ENCODE assay signal across 18 cellular contexts in genomic region chr2:105698820-105699219, GRCh38. TPM values are rescaled to one million over a fixed set of nuclear protein-coding genes. Genes with fewer than 3 reads are reported as not detected.
DNase-seq lines count a peak whose midpoint lies in the region; ATAC-seq and TF ChIP-seq lines count a peak whose summit lies in the region.
"Had no signal": no experiment of that assay in that cellular context is flagged by ENCODE, and none has a peak within 500 bp of the region (broad histone marks: within the 10 kb centered on the region; RNA-seq: fewer than 3 reads in every experiment).

No MANE protein-coding gene starts in this region.

- no peak overlapping the region for H4K8ac ChIP-seq in mesendoderm (ENCODE audit: low read depth, low read length)

- TF ChIP-seq CTCF in testis (IDR thresholded peaks at IDR 0.05), result no peak

- H2AK5ac ChIP-seq in mesendoderm (ENCODE audit: low read length), result no peak overlapping the region

- no peaks in the 10 kb centered on the region for H3K9me3 ChIP-seq in BLaER1
- H3K9me3 ChIP-seq in BLaER1 treated with 17β-estradiol and CSF1 and Interleukin-3, amounts not matched to agents 10 nM and 100 nM (replicated peaks in 1 of 11), result peaks cover 0 to 10% (median 4%) of the 10 kb centered on the region in 11 experiments; a peak in 5 of 22 replicates
- H3K9me3 ChIP-seq in testis, result no peaks in the 10 kb centered on the region

- H3K4me2 ChIP-seq in BLaER1 (peak overlapping the region; percentile 81), mesendoderm (ENCODE audit: low read length) (no peak overlapping the region)
- peak overlapping the region in 6 of 11 experiments; percentile 48 to 85 (median 69); a peak in 9 of 22 replicates for H3K4me2 ChIP-seq in BLaER1 treated with 17β-estradiol and CSF1 and Interleukin-3, amounts not matched to agents 10 nM and 100 nM

- no peak overlapping the region for H3K23ac ChIP-seq in mesendoderm (ENCODE audit: low read length)

- H3K4me1 Mint-ChIP-seq in activated T-helper 17 cell treated with anti-CD3 and anti-CD28 coated beads, Interleukin-2, amount 50 U/mL, for 72 hours, result no peaks in the 10 kb centered on the region
- H3K4me1 Mint-ChIP-seq: CD14-positive monocyte; CD8-positive, alpha-beta memory T cell had no signal

- H3K9ac ChIP-seq in BLaER1 (no peak overlapping the region), mesendoderm (ENCODE audit: low read length) (no peak overlapping the region)
- no peak overlapping the region for H3K9ac ChIP-seq in BLaER1 treated with 17β-estradiol and CSF1 and Interleukin-3, amounts not matched to agents 10 nM and 100 nM
- H3K9ac ChIP-seq: GM23248 had no signal

- no peak overlapping the region for H3K27ac ChIP-seq in BLaER1
- H3K27ac ChIP-seq in BLaER1 treated with 17β-estradiol and CSF1 and Interleukin-3, amounts not matched to agents 10 nM and 100 nM, result no peak overlapping the region
- no peak overlapping the region for H3K27ac ChIP-seq in mesendoderm (ENCODE audit: low read depth, low read length)
- H3K27ac ChIP-seq in testis, result peak overlapping the region in 1 of 2 donors; percentile 46
- H3K27ac ChIP-seq: GM23248 had no signal

- intact Hi-C loops in testis (cut with DNase I; ENCODE audit: low total_unique reads), result no loop called here

- no peak overlapping the region for H4K5ac ChIP-seq in mesendoderm (ENCODE audit: low read length)

- peaks cover 14% of the 10 kb centered on the region for H3K27me3 Mint-ChIP-seq in activated T-helper 17 cell treated with anti-CD3 and anti-CD28 coated beads, Interleukin-2, amount 50 U/mL, for 72 hours
- H3K27me3 Mint-ChIP-seq: CD4-positive, alpha-beta T cell had no signal

- no peak overlapping the region for H3K4ac ChIP-seq in mesendoderm (ENCODE audit: low read depth, low read length)

- no peak overlapping the region for H3K18ac ChIP-seq in mesendoderm (ENCODE audit: low read length)

- H3K4me3 Mint-ChIP-seq in activated T-helper 17 cell treated with anti-CD3 and anti-CD28 coated beads, Interleukin-2, amount 50 U/mL, for 72 hours, result no peak overlapping the region
- H3K4me3 Mint-ChIP-seq: CD14-positive monocyte; CD4-positive, alpha-beta T cell; CD8-positive, alpha-beta memory T cell; H9 had no signal

- no peaks in the 10 kb centered on the region for H4K20me1 ChIP-seq in BLaER1
- no peaks in the 10 kb centered on the region for H4K20me1 ChIP-seq in BLaER1 treated with 17β-estradiol and CSF1 and Interleukin-3, amounts not matched to agents 10 nM and 100 nM

- H3K4me1 ChIP-seq in BLaER1, result peaks cover 28% of the 10 kb centered on the region
- H3K4me1 ChIP-seq in BLaER1 treated with 17β-estradiol and CSF1 and Interleukin-3, amounts not matched to agents 10 nM and 100 nM, result peaks cover 10 to 26% (median 18%) of the 10 kb centered on the region in 10 experiments
- H3K4me1 ChIP-seq in mesendoderm (ENCODE audit: control insufficient read depth, low read depth, low read length), result no peaks in the 10 kb centered on the region
- H3K4me1 ChIP-seq in testis, result peaks cover 22% of the 10 kb centered on the region

- H3K36me3 Mint-ChIP-seq in activated T-helper 17 cell treated with anti-CD3 and anti-CD28 coated beads, Interleukin-2, amount 50 U/mL, for 72 hours (ENCODE audit: low read depth), result no peaks in the 10 kb centered on the region
- H3K36me3 Mint-ChIP-seq: CD14-positive monocyte had no signal

- TF ChIP-seq POLR2A in testis (IDR thresholded peaks at IDR 0.05), result no peak

- no peak overlapping the region for H3K56ac ChIP-seq in mesendoderm (ENCODE audit: low read length)

- no peak overlapping the region for H2BK5ac ChIP-seq in mesendoderm (ENCODE audit: low read length)

- no peak overlapping the region for H3K27ac Mint-ChIP-seq in activated T-helper 17 cell treated with anti-CD3 and anti-CD28 coated beads, Interleukin-2, amount 50 U/mL, for 72 hours
- H3K27ac Mint-ChIP-seq: CD14-positive monocyte; CD4-positive, alpha-beta T cell; H9 had no signal

- no peaks in the 10 kb centered on the region for H3K9me3 Mint-ChIP-seq in activated T-helper 17 cell treated with anti-CD3 and anti-CD28 coated beads, Interleukin-2, amount 50 U/mL, for 72 hours
- H3K9me3 Mint-ChIP-seq: CD4-positive, alpha-beta T cell; CD8-positive, alpha-beta memory T cell had no signal

- no peak overlapping the region for H3K4me3 ChIP-seq in BLaER1
- no peak overlapping the region for H3K4me3 ChIP-seq in BLaER1 treated with 17β-estradiol and CSF1 and Interleukin-3, amounts not matched to agents 10 nM and 100 nM
- no peak overlapping the region for H3K4me3 ChIP-seq in mesendoderm (ENCODE audit: low read length)
- no peak overlapping the region for H3K4me3 ChIP-seq in testis
- H3K4me3 ChIP-seq: GM23248 had no signal

- H2BK120ac ChIP-seq in mesendoderm (ENCODE audit: low read depth, low read length), result no peak overlapping the region

- H2BK15ac ChIP-seq in mesendoderm (replicated peaks; ENCODE audit: low read depth), result no peak overlapping the region

- H3K79me2 ChIP-seq in mesendoderm (ENCODE audit: control insufficient read depth, insufficient read depth, low read length), result no peaks in the 10 kb centered on the region

- no peaks in the 10 kb centered on the region for H3K79me1 ChIP-seq in mesendoderm (ENCODE audit: low read length)

- DNase-seq in islet precursor cell (peak; percentile 20), mesendoderm (no peak), EL (no peak), testis (no peak)
- DNase-seq: Calu3; CD4-positive, alpha-beta T cell; CD8-positive, alpha-beta memory T cell; COR-L47; DMS53; DMS79 treated with DMSO at 0.1 percent for 48 hours; GM23248; H9 had no signal

- H3K27me3 ChIP-seq in BLaER1 (no peaks in the 10 kb centered on the region), mesendoderm (ENCODE audit: insufficient read depth, low read length, poor library complexity) (no peaks in the 10 kb centered on the region), testis (no peaks in the 10 kb centered on the region)
- no peaks in the 10 kb centered on the region for H3K27me3 ChIP-seq in BLaER1 treated with 17β-estradiol and CSF1 and Interleukin-3, amounts not matched to agents 10 nM and 100 nM

- WGBS in mesendoderm (ENCODE audit: extremely low coverage, insufficient coverage, low lambda C conversion rate), result no CpG with 5 or more reads among the region's 2 CpGs
- WGBS in testis, 2 donors, result 84 to 100% methylated on average over 2 of the region's 2 CpGs

- H3K36me3 ChIP-seq in BLaER1 (no peaks in the 10 kb centered on the region), mesendoderm (ENCODE audit: control insufficient read depth, insufficient read depth, low read length) (no peaks in the 10 kb centered on the region), testis (ENCODE audit: low read depth, missing control alignments) (no peaks in the 10 kb centered on the region)
- H3K36me3 ChIP-seq in BLaER1 treated with 17β-estradiol and CSF1 and Interleukin-3, amounts not matched to agents 10 nM and 100 nM, result no peaks in the 10 kb centered on the region

- peak; percentile 34 for ATAC-seq in activated T-helper 17 cell treated with anti-CD3 and anti-CD28 coated beads, Interleukin-2, amount 50 U/mL, for 72 hours (replicated peaks)
- no peak for ATAC-seq in GM21723 (IDR thresholded peaks at IDR 0.05; ENCODE audit: unreplicated experiment)
- ATAC-seq: HCT116 had no signal

RNA-seq across cellular contexts. Expression of gene NCK2, which starts 45.9 kb away (rescaled TPM):
- total RNA-seq in activated T-helper 17 cell treated with anti-CD3 and anti-CD28 coated beads, Interleukin-2, amount 50 U/mL, for 72 hours, result 10 to 100 TPM; 75.4 to 85.4 TPM
- polyA plus RNA-seq in mesendoderm (2013, experiment 1 of 2), result 76.8 TPM
- polyA plus RNA-seq in mesendoderm (2013, experiment 2 of 2), result 75.2 TPM
- 100 to 1,000 TPM; 105 to 168 TPM for total RNA-seq in testis
- polyA plus RNA-seq in testis (ENCODE audit: insufficient read depth, low read depth, low replicate concordance), result 67.7 TPM
